In genomic region chr5:143427122-143427735, GRCh38 we compare ENCODE assay signal across 13 cellular contexts. TPM values are rescaled to one million over a fixed set of nuclear protein-coding genes. Genes with fewer than 3 reads are reported as not detected.
DNase-seq lines count a peak whose midpoint lies in the region; ATAC-seq and TF ChIP-seq lines count a peak whose summit lies in the region.
"Had no signal": no experiment of that assay in that cellular context is flagged by ENCODE, and none has a peak within 500 bp of the region (broad histone marks: within the 10 kb centered on the region; RNA-seq: fewer than 3 reads in every experiment).

No MANE protein-coding gene starts in this region.

- ATAC-seq in GM18858 (IDR thresholded peaks at IDR 0.05; ENCODE audit: unreplicated experiment): peak; percentile 51
- ATAC-seq in GM19467 (IDR thresholded peaks at IDR 0.05; ENCODE audit: unreplicated experiment): peak; percentile 32
- ATAC-seq in HG03095 (IDR thresholded peaks at IDR 0.05; ENCODE audit: unreplicated experiment): peak; percentile 42
- peak; percentile 24 for ATAC-seq in effector memory CD8-positive, alpha-beta T cell (replicated peaks)

- TF ChIP-seq CTCF in GM10266 (IDR thresholded peaks at IDR 0.05; ENCODE audit: control insufficient read depth, insufficient read depth, low read depth, missing control alignments): no peak

- POLR2A ChIA-PET in activated CD4-positive, alpha-beta memory T cell treated with anti-CD3 and anti-CD28 coated beads, Interleukin-2, amount 10 ng/mL, durations not matched to agents 7 days and 5 days (lab: Charles Lee): interaction anchor here (0.8 kb wide), 1 partner anchor 22 kb away, joined by 3 read pairs; no protein-coding TSS in a partner anchor

- intact Hi-C loops in posterior cingulate gyrus (cut with DNase I): no loop called here

- peaks cover 0 to 5% of the 10 kb centered on the region in 2 donors for H3K27me3 Mint-ChIP-seq in effector memory CD8-positive, alpha-beta T cell
- H3K27me3 Mint-ChIP-seq in activated CD4-positive, alpha-beta memory T cell treated with anti-CD3 and anti-CD28 coated beads, Interleukin-2, amount 10 ng/mL, durations not matched to agents 7 days and 5 days: no peaks in the 10 kb centered on the region

- H3K36me3 Mint-ChIP-seq in effector memory CD8-positive, alpha-beta T cell (ENCODE audit: insufficient read depth): peaks cover 3% of the 10 kb centered on the region
- H3K36me3 Mint-ChIP-seq in activated CD4-positive, alpha-beta memory T cell treated with anti-CD3 and anti-CD28 coated beads, Interleukin-2, amount 10 ng/mL, durations not matched to agents 7 days and 5 days (ENCODE audit: low read depth): no peaks in the 10 kb centered on the region
- H3K36me3 Mint-ChIP-seq: neural progenitor cell had no signal

- no peaks in the 10 kb centered on the region for H3K9me3 Mint-ChIP-seq in effector memory CD8-positive, alpha-beta T cell
- no peaks in the 10 kb centered on the region for H3K9me3 Mint-ChIP-seq in activated CD4-positive, alpha-beta memory T cell treated with anti-CD3 and anti-CD28 coated beads, Interleukin-2, amount 10 ng/mL, durations not matched to agents 7 days and 5 days
- H3K9me3 Mint-ChIP-seq: dendritic cell treated with granulocyte-macrophage colony-stimulating factor and Interleukin-4, amounts not matched to agents 40 ng/mL and 50 ng/mL, for 4 days; neural progenitor cell had no signal

- peaks cover 5 to 6% of the 10 kb centered on the region in 2 donors for H3K4me1 Mint-ChIP-seq in effector memory CD8-positive, alpha-beta T cell (ENCODE audit: low read depth in 2 of 2)
- H3K4me1 Mint-ChIP-seq in activated CD4-positive, alpha-beta memory T cell treated with anti-CD3 and anti-CD28 coated beads, Interleukin-2, amount 10 ng/mL, durations not matched to agents 7 days and 5 days: peaks cover 24% of the 10 kb centered on the region
- H3K4me1 Mint-ChIP-seq: neural progenitor cell had no signal

- no peak for DNase-seq in effector memory CD8-positive, alpha-beta T cell
- DNase-seq in posterior cingulate gyrus: no peak
- no peak for DNase-seq in GM10266 (ENCODE audit: extremely low spot score)
- DNase-seq in activated CD4-positive, alpha-beta memory T cell treated with anti-CD3 and anti-CD28 coated beads, Interleukin-2, amount 10 ng/mL, durations not matched to agents 7 days and 5 days: no peak
- DNase-seq: activated CD8-positive, alpha-beta memory T cell treated with anti-CD3 and anti-CD28 coated beads, Interleukin-2, amount 50 U/mL, for 48 hours; anterior cingulate cortex; NCI-H2171 treated with DMSO at 0.1 percent for 48 hours; sigmoid colon had no signal

- CTCF ChIA-PET in activated CD4-positive, alpha-beta memory T cell treated with anti-CD3 and anti-CD28 coated beads, Interleukin-2, amount 10 ng/mL, durations not matched to agents 7 days and 5 days (lab: Charles Lee): interaction anchor here (1.3 kb wide), 1 partner anchor 24 kb away, joined by 4 read pairs; the partner anchor contains the start of gene NR3C1

- no peak overlapping the region for H3K4me3 Mint-ChIP-seq in effector memory CD8-positive, alpha-beta T cell
- H3K4me3 Mint-ChIP-seq in activated CD4-positive, alpha-beta memory T cell treated with anti-CD3 and anti-CD28 coated beads, Interleukin-2, amount 10 ng/mL, durations not matched to agents 7 days and 5 days: no peak overlapping the region
- H3K4me3 Mint-ChIP-seq: dendritic cell treated with granulocyte-macrophage colony-stimulating factor and Interleukin-4, amounts not matched to agents 40 ng/mL and 50 ng/mL, for 4 days; neural progenitor cell had no signal

- no peak overlapping the region for H3K27ac Mint-ChIP-seq in effector memory CD8-positive, alpha-beta T cell
- H3K27ac Mint-ChIP-seq in activated CD4-positive, alpha-beta memory T cell treated with anti-CD3 and anti-CD28 coated beads, Interleukin-2, amount 10 ng/mL, durations not matched to agents 7 days and 5 days: no peak overlapping the region
- H3K27ac Mint-ChIP-seq: dendritic cell treated with granulocyte-macrophage colony-stimulating factor and Interleukin-4, amounts not matched to agents 40 ng/mL and 50 ng/mL, for 4 days; neural progenitor cell had no signal

RNA-seq across cellular contexts. Expression of gene NR3C1, which starts 23.7 kb away (rescaled TPM):
- 10 to 100 TPM; 79.3 to 81.6 TPM for total RNA-seq in activated CD4-positive, alpha-beta memory T cell treated with anti-CD3 and anti-CD28 coated beads, Interleukin-2, amount 10 ng/mL, durations not matched to agents 7 days and 5 days
